Comparison of ENCODE assay signal across 1 cellular context in the genomic region with DNA sequence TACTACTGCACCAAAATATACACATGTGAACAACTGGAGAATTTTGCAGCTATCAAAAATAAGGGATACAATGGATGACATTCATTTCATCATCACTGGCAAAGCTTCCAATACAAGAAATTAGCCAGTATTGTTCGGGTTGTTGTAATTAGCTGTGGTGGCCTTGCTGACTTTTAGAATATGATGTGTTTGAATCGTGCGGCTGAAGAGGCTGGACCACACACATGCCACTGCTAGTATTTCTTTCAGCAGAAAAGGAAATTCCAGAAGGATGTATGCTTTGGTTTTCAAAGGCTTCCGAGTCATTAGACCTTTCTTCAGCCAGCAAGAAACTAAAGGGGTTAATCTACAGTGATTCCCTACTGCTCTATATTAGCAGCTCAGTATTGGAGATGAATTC.
TF ChIP-seq lines count a peak whose summit lies in the region.

No MANE protein-coding gene starts in this region.

TF ChIP-seq in IMR-90, 13 proteins besides CTCF, POLR2A, EP300 and RAD21 (continued from another document):
- no peak for TF ChIP-seq ELK1 (IDR thresholded peaks at IDR 0.05; ENCODE audit: borderline replicate concordance, low read depth, low read length)
- no peak for TF ChIP-seq MXI1 (IDR thresholded peaks at IDR 0.05; ENCODE audit: borderline replicate concordance, low read depth, low read length)
- TF ChIP-seq USF2 (IDR thresholded peaks at IDR 0.05; ENCODE audit: low read depth, low read length), result no peak
- no peak for TF ChIP-seq MAZ (IDR thresholded peaks at IDR 0.05; ENCODE audit: borderline replicate concordance, low read depth, low read length)
- no peak for TF ChIP-seq RCOR1 (IDR thresholded peaks at IDR 0.05; ENCODE audit: insufficient replicate concordance, low read length)
TF ChIP-seq in IMR-90: peak in this region for 0.
